ENCODE assay signal across 21 cellular contexts in the genomic region with DNA sequence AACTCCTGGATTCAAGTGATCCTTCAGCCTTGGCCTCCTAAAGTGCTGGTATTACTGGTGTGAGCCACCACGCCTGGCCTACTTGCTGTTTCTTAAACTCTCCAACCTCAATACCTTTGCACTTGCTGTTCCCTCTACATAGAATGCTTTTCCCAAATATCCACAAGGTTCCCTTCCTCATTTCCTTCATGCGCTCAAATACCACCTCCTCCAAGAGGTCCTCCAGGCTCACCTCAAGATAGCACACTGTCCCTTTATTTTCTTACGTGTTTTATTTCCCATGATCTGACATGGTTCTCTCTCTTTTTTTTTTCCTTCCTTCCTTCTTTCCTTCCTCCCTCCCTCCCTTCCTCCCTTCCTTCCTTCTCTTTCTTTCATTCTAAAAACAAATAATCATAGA. TPM values are rescaled to one million over a fixed set of nuclear protein-coding genes. Genes with fewer than 3 reads are reported as not detected.
DNase-seq lines count a peak whose midpoint lies in the region; ATAC-seq, FAIRE-seq and TF ChIP-seq lines count a peak whose summit lies in the region.
"Had no signal": no experiment of that assay in that cellular context is flagged by ENCODE, and none has a peak within 500 bp of the region (broad histone marks: within the 10 kb centered on the region; RNA-seq: fewer than 3 reads in every experiment).

No MANE protein-coding gene starts in this region.

- no peak for DNase-seq in left ventricle myocardium inferior
- DNase-seq in heart right ventricle, result no peak
- DNase-seq in IMR-90, result no peak
- DNase-seq in K562 (ENCODE audit: extremely low read depth in 1 of 4, low spot score in 3 of 4), result no peak
- no peak for DNase-seq in amygdala (lab: John Stamatoyannopoulos, UW)
- DNase-seq in NCI-H2171 (lab: John Stamatoyannopoulos, UW), result no peak
- DNase-seq: Caco-2; CD4-positive, CD25-positive, alpha-beta regulatory T cell; CD8-positive, alpha-beta memory T cell; HCEC 1CT had no signal

- H3K14ac ChIP-seq in IMR-90 (replicated peaks; ENCODE audit: low read depth, low read length), result no peak overlapping the region

- 0 out of 3 replicates have a peak overlapping the region, but pooled peaks have one; percentile 68 for H2BK15ac ChIP-seq in IMR-90 (ENCODE audit: low read depth, low read length)

- no peak overlapping the region for H3K23ac ChIP-seq in IMR-90 (ENCODE audit: low read depth, low read length)

- no peak for TF ChIP-seq POLR2A in IMR-90 (IDR thresholded peaks at IDR 0.05; ENCODE audit: low read depth, low read length)
- TF ChIP-seq POLR2A in K562 (conservative IDR thresholded peaks at IDR 0.05), result no peak

- H4K5ac ChIP-seq in IMR-90 (ENCODE audit: low read depth, low read length), result no peak overlapping the region

- H3K9ac ChIP-seq in IMR-90 (ENCODE audit: low read depth, low read length), result no peak overlapping the region
- H3K9ac ChIP-seq in K562 (ENCODE audit: insufficient read depth in 1 of 2, low read depth in 2 of 2, low read length in 2 of 2), result no peak overlapping the region

- TF ChIP-seq CTCF in left ventricle myocardium inferior (IDR thresholded peaks at IDR 0.05; ENCODE audit: borderline replicate concordance) (no peak), heart right ventricle (IDR thresholded peaks at IDR 0.05) (no peak), IMR-90 (conservative IDR thresholded peaks at IDR 0.05; ENCODE audit: low read depth, low read length) (no peak), K562 (IDR thresholded peaks at IDR 0.05 in 2 of 3, conservative IDR thresholded peaks at IDR 0.05 in 1 of 3; ENCODE audit: insufficient read depth in 2 of 3, low read depth in 1 of 3, low read length in 3 of 3) (no peak)

- no peaks in the 10 kb centered on the region for H3K79me2 ChIP-seq in K562 (ENCODE audit: control insufficient read depth, insufficient read depth, low read length)

- POLR2A ChIA-PET in IMR-90 (lab: Charles Lee; ENCODE audit: unreplicated experiment) (no interaction called here), K562 (lab: Yijun Ruan, JAX) (interaction anchor here (1.4 kb wide), 1 partner anchor 94 kb away, joined by 4 read pairs; no protein-coding TSS in a partner anchor)

- H3K56ac ChIP-seq in IMR-90 (ENCODE audit: extremely low read depth, insufficient read depth, low read length), result no peak overlapping the region

- H3K18ac ChIP-seq in IMR-90 (ENCODE audit: low read depth, low read length), result no peak overlapping the region

- no peak overlapping the region for H2AFZ ChIP-seq in IMR-90 (replicated peaks; ENCODE audit: low read length, poor library complexity)
- no peak overlapping the region for H2AFZ ChIP-seq in K562 (ENCODE audit: low read depth, low read length)

- no peaks in the 10 kb centered on the region for H3K9me3 ChIP-seq in left ventricle myocardium inferior (replicated peaks)
- H3K9me3 ChIP-seq in heart right ventricle, result no peaks in the 10 kb centered on the region
- H3K9me3 ChIP-seq in IMR-90 (ENCODE audit: control insufficient read depth, insufficient read depth, low read length), result no peaks in the 10 kb centered on the region
- no peaks in the 10 kb centered on the region for H3K9me3 ChIP-seq in K562 (replicated peaks; ENCODE audit: control insufficient read depth, insufficient read depth, low read depth, low read length)
- H3K9me3 ChIP-seq: Caco-2 had no signal

- dilution Hi-C loops in IMR-90 (cut with HindIII; ENCODE audit: low sequenced_read_pairs, unreplicated experiment), result no loop called here

- H3K4me3 ChIP-seq in left ventricle myocardium inferior (no peak overlapping the region), heart right ventricle (no peak overlapping the region), IMR-90 (ENCODE audit: insufficient read depth, low read depth, low read length) (no peak overlapping the region), K562 (no peak overlapping the region)

- in situ Hi-C loops in IMR-90 (cut with MboI; ENCODE audit: low sequenced_read_pairs) (loop anchor here (5.0 kb wide), 1 partner anchor 89 kb away; the partner anchor contains the start of gene OLFM2), K562 (cut with MboI) (loop anchor here (10.0 kb wide), 1 partner anchor 92 kb away; the partner anchor contains the start of gene OLFM2)

- H3K4me1 ChIP-seq in left ventricle myocardium inferior (peaks cover 6% of the 10 kb centered on the region), heart right ventricle (peaks cover 0 to 10% (median 8%) of the 10 kb centered on the region in 9 donors), IMR-90 (ENCODE audit: control insufficient read depth, insufficient read depth, low read length) (0 out of 2 replicates have a peak, but pooled peaks cover 2% of the 10 kb centered on the region), K562 (replicated peaks in 1 of 2; ENCODE audit: control insufficient read depth in 2 of 2, insufficient read depth in 2 of 2, low read length in 2 of 2) (peaks cover 0 to 8% of the 10 kb centered on the region in 2 experiments; a peak in 2 of 5 replicates)
- H3K4me1 ChIP-seq: Caco-2 had no signal

- H4K20me1 ChIP-seq in IMR-90 (ENCODE audit: insufficient read depth, low read length) (no peaks in the 10 kb centered on the region), K562 (replicated peaks; ENCODE audit: control insufficient read depth, insufficient read depth, low read length) (peaks cover 2% of the 10 kb centered on the region)

- no peak overlapping the region for H2BK20ac ChIP-seq in IMR-90 (ENCODE audit: low read depth, low read length)

- H4K91ac ChIP-seq in IMR-90 (ENCODE audit: insufficient read depth, low read depth, low read length), result no peak overlapping the region

- H2AK5ac ChIP-seq in IMR-90 (ENCODE audit: low read depth, low read length), result peak overlapping the region; percentile 35; the same call in 1 of the 2 replicates

- H3K79me1 ChIP-seq in IMR-90 (ENCODE audit: low read depth in 1 of 2, low read length in 2 of 2), result no peaks in the 10 kb centered on the region

- FAIRE-seq in K562 (lab: Jason Lieb, UNC), result no peak
- FAIRE-seq: D721Med, G401.6, GM12891, H54, HepG2 had no signal

- H4K8ac ChIP-seq in IMR-90 (ENCODE audit: low read depth in 2 of 2, low read length in 2 of 2), result no peak overlapping the region

- H3K27me3 ChIP-seq in left ventricle myocardium inferior (ENCODE audit: low read depth), result peaks cover 77% of the 10 kb centered on the region
- H3K27me3 ChIP-seq in heart right ventricle, result peaks cover 0 to 28% (median 14%) of the 10 kb centered on the region in 7 donors
- peaks cover 19% of the 10 kb centered on the region for H3K27me3 ChIP-seq in IMR-90 (ENCODE audit: control insufficient read depth, insufficient read depth, low read length)
- peaks cover 26 to 38% of the 10 kb centered on the region in 2 experiments for H3K27me3 ChIP-seq in K562 (ENCODE audit: control insufficient read depth in 2 of 2, insufficient read depth in 2 of 2, low read length in 2 of 2)

- H3K27ac ChIP-seq in left ventricle myocardium inferior (replicated peaks) (peak overlapping the region; percentile 57), heart right ventricle (no peak overlapping the region), IMR-90 (ENCODE audit: insufficient read depth, low read length) (no peak overlapping the region), K562 (ENCODE audit: extremely low read depth, low read depth, low read length) (no peak overlapping the region)
- H3K27ac ChIP-seq: 22Rv1 had no signal

- WGBS in heart right ventricle, 2 donors, result 82 to 89% methylated on average over 3 of the region's 3 CpGs
- whole genome bisulfite sequencing in IMR-90 (ENCODE audit: extremely low coverage in 2 of 2, insufficient read length in 1 of 2), 2 experiments, result 94% methylated on average over 3 of the region's 3 CpGs; no CpG with 5 or more reads in 1 of the 2 experiments
- WGBS in K562 (ENCODE audit: insufficient coverage, low coverage, missing lambda C conversion rate), result 22% methylated on average over 3 of the region's 3 CpGs

- no peak for ATAC-seq in heart right ventricle
- ATAC-seq in IMR-90 (ENCODE audit: low read depth), result no peak
- ATAC-seq in K562, result no peak
- ATAC-seq in GM21360 (IDR thresholded peaks at IDR 0.05; ENCODE audit: unreplicated experiment), result no peak
- no peak for ATAC-seq in GM21529 (IDR thresholded peaks at IDR 0.05; ENCODE audit: unreplicated experiment)

- no peak for TF ChIP-seq EP300 in K562 (IDR thresholded peaks at IDR 0.05; ENCODE audit: low read length)

- CTCF ChIA-PET in IMR-90 (lab: Yijun Ruan, JAX) (interaction anchor here (0.8 to 1.8 kb wide), 5 partner anchors 16 to 95 kb away, joined by 3 to 30 read pairs (median 7); partner anchors contain the start of gene COL5A3), K562 (lab: Yijun Ruan, JAX; ENCODE audit: low intra/inter-chr PET ratio) (interaction anchor here (0.7 to 2.8 kb wide), 2 partner anchors 93 to 972 kb away, joined by 3 to 29 read pairs; no protein-coding TSS in a partner anchor)

- no peaks in the 10 kb centered on the region for H3K36me3 ChIP-seq in left ventricle myocardium inferior
- no peaks in the 10 kb centered on the region for H3K36me3 ChIP-seq in heart right ventricle
- no peaks in the 10 kb centered on the region for H3K36me3 ChIP-seq in IMR-90 (ENCODE audit: control insufficient read depth, insufficient read depth, low read length)
- H3K36me3 ChIP-seq in K562 (ENCODE audit: control insufficient read depth, insufficient read depth, low read length), result no peaks in the 10 kb centered on the region

- BruUV-seq in IMR-90 (replicated peaks; lab: Mats Ljungman, UMichigan) (no TSS peak), K562 (replicated peaks; lab: Mats Ljungman, UMichigan) (no TSS peak)

- intact Hi-C loops in left ventricle myocardium inferior (cut with micrococcal nuclease) (loop anchor here (5.0 kb wide), 1 partner anchor 94 kb away; no protein-coding TSS in a partner anchor), heart right ventricle (cut with DNase I) (loop anchor here in 7 of 10 donors (1.0 to 5.0 kb wide), 4 partner anchors 92 to 96 kb away; no protein-coding TSS in a partner anchor), IMR-90 (cut with micrococcal nuclease) (loop anchor here (1.0 to 10.0 kb wide), 3 partner anchors 26 to 228 kb away; partner anchors contain the start of gene MRPL4), K562 (cut with micrococcal nuclease) (loop anchor here (1.0 kb wide), 1 partner anchor 92 kb away; no protein-coding TSS in a partner anchor)

- H3K4me2 ChIP-seq in IMR-90 (ENCODE audit: low read depth, low read length) (no peak overlapping the region), K562 (ENCODE audit: insufficient read depth, low read length) (no peak overlapping the region)

- H2AK9ac ChIP-seq in IMR-90 (replicated peaks; ENCODE audit: low read depth, low read length, poor library complexity), result no peak overlapping the region

- H3K9me1 ChIP-seq in IMR-90 (ENCODE audit: insufficient read depth, low read length), result no peaks in the 10 kb centered on the region
- H3K9me1 ChIP-seq in K562 (ENCODE audit: control insufficient read depth, insufficient read depth, low read length), result no peaks in the 10 kb centered on the region

- H2BK5ac ChIP-seq in IMR-90 (ENCODE audit: low read depth, low read length, poor library complexity, severe bottlenecking), result no peak overlapping the region

- TF ChIP-seq RAD21 in IMR-90 (IDR thresholded peaks at IDR 0.05; ENCODE audit: low read length) (no peak), K562 (CRISPR knock-in tag; conservative IDR thresholded peaks at IDR 0.05 in 1 of 2, IDR thresholded peaks at IDR 0.05 in 1 of 2) (no peak)

- H3K4ac ChIP-seq in IMR-90 (ENCODE audit: low read depth, low read length), result no peak overlapping the region

- no peak overlapping the region for H2BK120ac ChIP-seq in IMR-90 (ENCODE audit: low read depth, low read length)

RNA-seq across cellular contexts. Expression of gene RDH8, which starts 13.5 kb away (rescaled TPM):
- total RNA-seq in left ventricle myocardium inferior (not detected), heart right ventricle (not detected), IMR-90 (2012; rRNA removed) (0.18 TPM in 1 of 2 replicates, not detected in the other), K562 (2014; rRNA removed) (not detected in 2 replicates), K562 (2014; rRNA removed; fragmentation: Illumina TruSeq; extraction: Trizol) (not detected in 2 replicates), K562 (2015; rRNA removed; fragmentation: Illumina TruSeq; extraction: Trizol) (not detected in 2 replicates), K562 (2021) (not detected in 2 replicates)
- polyA plus RNA-seq in heart right ventricle (not detected), IMR-90 (2012; rRNA removed) (not detected in 2 replicates), K562 (2011; rRNA removed) (not detected in 2 replicates), K562 (2014; fragmentation: Illumina TruSeq; extraction: Trizol) (not detected in 2 replicates), K562 (2014; fragmentation: Nextera tagmentation; extraction: Ambion mirVana) (not detected), K562 (2014; rRNA removed) (not detected in 2 replicates)
- polyA plus RNA-seq in IMR-90 (2012; cell fraction: cytosol; rRNA removed), result not detected in 2 replicates
- polyA plus RNA-seq in IMR-90 (2012; cell fraction: nucleus; rRNA removed; ENCODE audit: low replicate concordance), result 0.29 and 0.38 TPM in 2 replicates
- not detected in 2 replicates for total RNA-seq in K562 (2011; cell fraction: chromatin; rRNA removed; ENCODE audit: low replicate concordance)
- not detected in 2 replicates for total RNA-seq in K562 (2011; cell fraction: nucleolus; rRNA removed)
- total RNA-seq in K562 (2011; cell fraction: nucleoplasm; rRNA removed), result not detected in 2 replicates
- polyA plus RNA-seq in K562 (2011; cell fraction: cytosol; rRNA removed), result not detected in 2 replicates
- not detected in 2 replicates for polyA plus RNA-seq in K562 (2011; cell fraction: nucleus; rRNA removed)
- not detected in 2 replicates for polyA plus RNA-seq in K562 (2012)
- polyA minus RNA-seq in K562 (2011; rRNA and poly(A)+ RNA removed), result not detected in 2 replicates
- polyA minus RNA-seq in K562 (2011; cell fraction: cytosol; rRNA and poly(A)+ RNA removed), result not detected in 2 replicates
- polyA minus RNA-seq in K562 (2011; cell fraction: nucleus; rRNA and poly(A)+ RNA removed), result not detected in 2 replicates
- total RNA-seq: A673; Caco-2; CD4-positive, CD25-positive, alpha-beta regulatory T cell; CD8-positive, alpha-beta memory T cell; HepG2; HFFc6 had no signal
- polyA plus RNA-seq: AG04450; CD4-positive, CD25-positive, alpha-beta regulatory T cell; CD8-positive, alpha-beta memory T cell; HepG2 had no signal

RNA-seq across cellular contexts. Expression of gene COL5A3, which starts 16.4 kb away (rescaled TPM):
- total RNA-seq in left ventricle myocardium inferior (8.7 TPM), heart right ventricle (10 to 100 TPM in 4 of 10 donors, 1 to 10 TPM in 6; 3.8 to 27.8 (median 6.1) TPM), IMR-90 (2012; rRNA removed) (0.54 and 0.56 TPM in 2 replicates), K562 (2014; rRNA removed) (not detected in 2 replicates), K562 (2014; rRNA removed; fragmentation: Illumina TruSeq; extraction: Trizol) (not detected in 2 replicates), K562 (2015; rRNA removed; fragmentation: Illumina TruSeq; extraction: Trizol) (not detected in 2 replicates), K562 (2021) (0.02 TPM in 1 of 2 replicates, not detected in the other)
- polyA plus RNA-seq in heart right ventricle (10 to 100 TPM; 18.2 to 35.6 TPM), IMR-90 (2012; rRNA removed) (1.5 TPM in 2 replicates), K562 (2011; rRNA removed) (not detected in 2 replicates), K562 (2014; fragmentation: Illumina TruSeq; extraction: Trizol) (not detected in 2 replicates), K562 (2014; fragmentation: Nextera tagmentation; extraction: Ambion mirVana) (not detected), K562 (2014; rRNA removed) (0.01 TPM in 1 of 2 replicates, not detected in the other)
- polyA plus RNA-seq in IMR-90 (2012; cell fraction: cytosol; rRNA removed), result 1.1 and 1.5 TPM in 2 replicates
- 5.1 TPM in 2 replicates for polyA plus RNA-seq in IMR-90 (2012; cell fraction: nucleus; rRNA removed; ENCODE audit: low replicate concordance)
- not detected in 2 replicates for total RNA-seq in K562 (2011; cell fraction: chromatin; rRNA removed; ENCODE audit: low replicate concordance)
- total RNA-seq in K562 (2011; cell fraction: nucleolus; rRNA removed), result not detected in 2 replicates
- not detected in 2 replicates for total RNA-seq in K562 (2011; cell fraction: nucleoplasm; rRNA removed)
- polyA plus RNA-seq in K562 (2011; cell fraction: cytosol; rRNA removed), result not detected in 2 replicates
- 0.01 and 0.07 TPM in 2 replicates for polyA plus RNA-seq in K562 (2011; cell fraction: nucleus; rRNA removed)
- not detected in 2 replicates for polyA plus RNA-seq in K562 (2012)
- not detected in 2 replicates for polyA minus RNA-seq in K562 (2011; rRNA and poly(A)+ RNA removed)
- polyA minus RNA-seq in K562 (2011; cell fraction: cytosol; rRNA and poly(A)+ RNA removed), result not detected in 2 replicates
- polyA minus RNA-seq in K562 (2011; cell fraction: nucleus; rRNA and poly(A)+ RNA removed), result not detected in 2 replicates
- total RNA-seq: Caco-2 had no signal
- polyA plus RNA-seq: HepG2 had no signal

RNA-seq across cellular contexts. Expression of gene SHFL, which starts 59.4 kb away (rescaled TPM):
- total RNA-seq in left ventricle myocardium inferior (9.1 TPM), heart right ventricle (10 to 100 TPM in 4 of 10 donors, 1 to 10 TPM in 6; 4.0 to 18.9 (median 9.6) TPM), IMR-90 (2012; rRNA removed) (9.0 and 10.0 TPM in 2 replicates), K562 (2014; rRNA removed) (13.0 and 16.6 TPM in 2 replicates), K562 (2014; rRNA removed; fragmentation: Illumina TruSeq; extraction: Trizol) (5.8 and 6.4 TPM in 2 replicates), K562 (2015; rRNA removed; fragmentation: Illumina TruSeq; extraction: Trizol) (6.8 and 7.5 TPM in 2 replicates), K562 (2021) (15.1 and 16.4 TPM in 2 replicates)
- polyA plus RNA-seq in heart right ventricle (10 to 100 TPM; 11.1 to 30.2 TPM), IMR-90 (2012; rRNA removed) (32.1 and 34.3 TPM in 2 replicates), K562 (2011; rRNA removed) (10.5 and 13.7 TPM in 2 replicates), K562 (2014; fragmentation: Illumina TruSeq; extraction: Trizol) (14.1 and 16.8 TPM in 2 replicates), K562 (2014; fragmentation: Nextera tagmentation; extraction: Ambion mirVana) (1 to 10 TPM; 1.5 to 2.6 TPM), K562 (2014; rRNA removed) (22.6 and 25.7 TPM in 2 replicates)
- 21.2 and 37.5 TPM in 2 replicates for polyA plus RNA-seq in IMR-90 (2012; cell fraction: cytosol; rRNA removed)
- 205 and 249 TPM in 2 replicates for polyA plus RNA-seq in IMR-90 (2012; cell fraction: nucleus; rRNA removed; ENCODE audit: low replicate concordance)
- 31.5 and 78.2 TPM in 2 replicates for total RNA-seq in K562 (2011; cell fraction: chromatin; rRNA removed; ENCODE audit: low replicate concordance)
- total RNA-seq in K562 (2011; cell fraction: nucleolus; rRNA removed), result 47.9 and 51.2 TPM in 2 replicates
- total RNA-seq in K562 (2011; cell fraction: nucleoplasm; rRNA removed), result 41.4 and 44.2 TPM in 2 replicates
- polyA plus RNA-seq in K562 (2011; cell fraction: cytosol; rRNA removed), result 9.5 and 19.0 TPM in 2 replicates
- 60.4 and 126 TPM in 2 replicates for polyA plus RNA-seq in K562 (2011; cell fraction: nucleus; rRNA removed)
- 13.8 and 24.0 TPM in 2 replicates for polyA plus RNA-seq in K562 (2012)
- polyA minus RNA-seq in K562 (2011; rRNA and poly(A)+ RNA removed), result 3.4 and 7.6 TPM in 2 replicates
- 3.1 and 3.3 TPM in 2 replicates for polyA minus RNA-seq in K562 (2011; cell fraction: cytosol; rRNA and poly(A)+ RNA removed)
- polyA minus RNA-seq in K562 (2011; cell fraction: nucleus; rRNA and poly(A)+ RNA removed), result 10.0 and 21.1 TPM in 2 replicates
